35 cellular contexts compared by ENCODE assay signal in genomic region chr6:18284261-18284660, GRCh38.
"Had no signal": no experiment of that assay in that cellular context is flagged by ENCODE, and none has a peak within 500 bp of the region (broad histone marks: within the 10 kb centered on the region; RNA-seq: fewer than 3 reads in every experiment).

No MANE protein-coding gene starts in this region.

- H3K4me1 Mint-ChIP-seq: activated CD4-positive, alpha-beta T cell treated with anti-CD3 and anti-CD28 coated beads for 36 hours; activated CD4-positive, alpha-beta T cell treated with anti-CD3 and anti-CD28 coated beads, Interleukin-2, amount 10 ng/mL, durations not matched to agents 24 days and 14 days; activated CD8-positive, alpha-beta memory T cell treated with anti-CD3 and anti-CD28 coated beads, Interleukin-2, amount 10 ng/mL, durations not matched to agents 7 days and 5 days; activated naive CD4-positive, alpha-beta T cell treated with anti-CD3 and anti-CD28 coated beads, Interleukin-2, amount 50 U/mL, for 24 hours; activated naive CD8-positive, alpha-beta T cell treated with anti-CD3 and anti-CD28 coated beads for 36 hours; activated naive CD8-positive, alpha-beta T cell treated with anti-CD3 and anti-CD28 coated beads, Interleukin-2, amount 50 U/mL, for 24 hours; endodermal cell; T-helper 17 cell had no signal

- H3K27ac Mint-ChIP-seq: activated CD4-positive, alpha-beta memory T cell treated with anti-CD3 and anti-CD28 coated beads for 36 hours; activated CD4-positive, alpha-beta T cell treated with anti-CD3 and anti-CD28 coated beads for 36 hours; activated CD4-positive, alpha-beta T cell treated with anti-CD3 and anti-CD28 coated beads, Interleukin-2, amount 10 ng/mL, durations not matched to agents 24 days and 14 days; activated CD8-positive, alpha-beta memory T cell treated with anti-CD3 and anti-CD28 coated beads, Interleukin-2, amount 10 ng/mL, durations not matched to agents 7 days and 5 days; activated CD8-positive, alpha-beta T cell treated with anti-CD3 and anti-CD28 coated beads, Interleukin-2, amount 10 ng/mL, durations not matched to agents 7 days and 5 days; activated naive CD4-positive, alpha-beta T cell treated with anti-CD3 and anti-CD28 coated beads for 36 hours; activated naive CD4-positive, alpha-beta T cell treated with anti-CD3 and anti-CD28 coated beads, Interleukin-2, amount 50 U/mL, for 24 hours; activated naive CD8-positive, alpha-beta T cell treated with anti-CD3 and anti-CD28 coated beads for 36 hours; activated naive CD8-positive, alpha-beta T cell treated with anti-CD3 and anti-CD28 coated beads, Interleukin-2, amount 50 U/mL, for 24 hours; activated T-helper 1 cell treated with anti-CD3 and anti-CD28 coated beads, Interleukin-12 subunit alpha, Interleukin-12 subunit beta, Interleukin-2, Interleukin-4 antibody, amounts not matched to agents 30 ng/mL and 10 ng/mL and 1 ng/mL, durations not matched to agents 14 hours and 24 hours and 36 hours; activated T-helper 2 cell treated with anti-CD3 and anti-CD28 coated beads, Interferon-gamma antibody, Interleukin-2, Interleukin-4, amounts not matched to agents 10 μg/mL and 5 μg/mL and 100 μg/mL, durations not matched to agents 14 hours and 24 hours and 36 hours; dendritic cell treated with granulocyte-macrophage colony-stimulating factor and Interleukin-4, amounts not matched to agents 40 ng/mL and 50 ng/mL, for 4 days; endodermal cell; T-helper 17 cell; T-helper 2 cell treated with Interferon-gamma antibody and Interleukin-4, amounts not matched to agents 5 μg/mL and 100 μg/mL, for 36 hours had no signal

- DNase-seq: activated CD4-positive, alpha-beta memory T cell treated with anti-CD3 and anti-CD28 coated beads for 36 hours; activated CD4-positive, alpha-beta T cell treated with anti-CD3 and anti-CD28 coated beads for 36 hours; activated CD4-positive, alpha-beta T cell treated with anti-CD3 and anti-CD28 coated beads, Interleukin-2, amount 10 ng/mL, durations not matched to agents 24 days and 14 days; activated CD4-positive, CD25-positive, alpha-beta regulatory T cell; activated CD4-positive, CD25-positive, alpha-beta regulatory T cell treated with anti-CD3 and anti-CD28 coated beads, Interleukin-2, amount 50 U/mL, for 72 hours; activated CD8-positive, alpha-beta memory T cell treated with anti-CD3 and anti-CD28 coated beads, Interleukin-2, amount 10 ng/mL, durations not matched to agents 7 days and 5 days; activated CD8-positive, alpha-beta memory T cell treated with anti-CD3 and anti-CD28 coated beads, Interleukin-2, amount 50 U/mL, for 4 hours; activated CD8-positive, alpha-beta T cell treated with anti-CD3 and anti-CD28 coated beads, Interleukin-2, amount 10 ng/mL, durations not matched to agents 7 days and 5 days; activated effector memory CD4-positive, alpha-beta T cell treated with anti-CD3 and anti-CD28 coated beads, Interleukin-2, amount 50 U/mL, for 16 hours; activated naive CD4-positive, alpha-beta T cell treated with anti-CD3 and anti-CD28 coated beads for 36 hours; activated naive CD8-positive, alpha-beta T cell treated with anti-CD3 and anti-CD28 coated beads for 36 hours; activated naive CD8-positive, alpha-beta T cell treated with anti-CD3 and anti-CD28 coated beads, Interleukin-2, amount 50 U/mL, for 24 hours; activated T-cell treated with anti-CD3 and anti-CD28 coated beads, Interleukin-2, amount 50 U/mL, for 1 hour; activated T-cell treated with anti-CD3 and anti-CD28 coated beads, Interleukin-2, amount 50 U/mL, for 48 hours; adrenal gland; amygdala; aorta; body of pancreas; central memory CD4-positive, alpha-beta T cell; cerebellar nuclear complex; dorsolateral prefrontal cortex; effector memory CD4-positive, alpha-beta T cell; endodermal cell; foreskin fibroblast; head of caudate nucleus; T-helper 17 cell had no signal

- H3K27me3 ChIP-seq: adrenal gland, body of pancreas had no signal

- H3K9me3 ChIP-seq: adrenal gland, body of pancreas, breast epithelium had no signal

- ATAC-seq: activated CD4-positive, alpha-beta T cell treated with anti-CD3 and anti-CD28 coated beads for 36 hours; activated CD8-positive, alpha-beta memory T cell treated with anti-CD3 and anti-CD28 coated beads, Interleukin-2, amount 10 ng/mL, durations not matched to agents 7 days and 5 days; activated CD8-positive, alpha-beta T cell treated with anti-CD3 and anti-CD28 coated beads, Interleukin-2, amount 10 ng/mL, durations not matched to agents 7 days and 5 days; activated naive CD8-positive, alpha-beta T cell treated with anti-CD3 and anti-CD28 coated beads, Interleukin-2, amount 50 U/mL, for 24 hours; body of pancreas; esophagus mucosa; T-helper 17 cell had no signal

- H3K36me3 ChIP-seq: adrenal gland, breast epithelium, cardiac muscle cell had no signal

- H3K4me1 ChIP-seq: adrenal gland, body of pancreas, breast epithelium had no signal

- H3K27ac ChIP-seq: adrenal gland, body of pancreas, breast epithelium, cardiac muscle cell, coronary artery, dorsolateral prefrontal cortex had no signal

- H3K4me3 Mint-ChIP-seq: activated CD4-positive, alpha-beta memory T cell treated with anti-CD3 and anti-CD28 coated beads for 36 hours; activated CD4-positive, alpha-beta T cell treated with anti-CD3 and anti-CD28 coated beads for 36 hours; activated CD4-positive, alpha-beta T cell treated with anti-CD3 and anti-CD28 coated beads, Interleukin-2, amount 10 ng/mL, durations not matched to agents 24 days and 14 days; activated CD8-positive, alpha-beta memory T cell treated with anti-CD3 and anti-CD28 coated beads, Interleukin-2, amount 10 ng/mL, durations not matched to agents 7 days and 5 days; activated CD8-positive, alpha-beta T cell treated with anti-CD3 and anti-CD28 coated beads, Interleukin-2, amount 10 ng/mL, durations not matched to agents 7 days and 5 days; activated naive CD4-positive, alpha-beta T cell treated with anti-CD3 and anti-CD28 coated beads for 36 hours; activated naive CD4-positive, alpha-beta T cell treated with anti-CD3 and anti-CD28 coated beads, Interleukin-2, amount 50 U/mL, for 24 hours; activated naive CD8-positive, alpha-beta T cell treated with anti-CD3 and anti-CD28 coated beads for 36 hours; activated naive CD8-positive, alpha-beta T cell treated with anti-CD3 and anti-CD28 coated beads, Interleukin-2, amount 50 U/mL, for 24 hours; activated T-helper 1 cell treated with anti-CD3 and anti-CD28 coated beads, Interleukin-12 subunit alpha, Interleukin-12 subunit beta, Interleukin-2, Interleukin-4 antibody, amounts not matched to agents 30 ng/mL and 10 ng/mL and 1 ng/mL, durations not matched to agents 14 hours and 24 hours and 36 hours; dendritic cell treated with granulocyte-macrophage colony-stimulating factor and Interleukin-4, amounts not matched to agents 40 ng/mL and 50 ng/mL, for 4 days; endodermal cell; T-helper 17 cell; T-helper 2 cell treated with Interferon-gamma antibody and Interleukin-4, amounts not matched to agents 5 μg/mL and 100 μg/mL, for 36 hours had no signal

- H3K9me3 Mint-ChIP-seq: activated CD4-positive, alpha-beta memory T cell treated with anti-CD3 and anti-CD28 coated beads for 36 hours; activated CD4-positive, alpha-beta T cell treated with anti-CD3 and anti-CD28 coated beads, Interleukin-2, amount 10 ng/mL, durations not matched to agents 24 days and 14 days; activated naive CD4-positive, alpha-beta T cell treated with anti-CD3 and anti-CD28 coated beads for 36 hours; activated naive CD4-positive, alpha-beta T cell treated with anti-CD3 and anti-CD28 coated beads, Interleukin-2, amount 50 U/mL, for 24 hours; activated naive CD8-positive, alpha-beta T cell treated with anti-CD3 and anti-CD28 coated beads for 36 hours; activated naive CD8-positive, alpha-beta T cell treated with anti-CD3 and anti-CD28 coated beads, Interleukin-2, amount 50 U/mL, for 24 hours; activated T-helper 1 cell treated with anti-CD3 and anti-CD28 coated beads, Interleukin-12 subunit alpha, Interleukin-12 subunit beta, Interleukin-2, Interleukin-4 antibody, amounts not matched to agents 30 ng/mL and 10 ng/mL and 1 ng/mL, durations not matched to agents 14 hours and 24 hours and 36 hours; activated T-helper 2 cell treated with anti-CD3 and anti-CD28 coated beads, Interferon-gamma antibody, Interleukin-2, Interleukin-4, amounts not matched to agents 10 μg/mL and 5 μg/mL and 100 μg/mL, durations not matched to agents 14 hours and 24 hours and 36 hours; dendritic cell treated with granulocyte-macrophage colony-stimulating factor and Interleukin-4, amounts not matched to agents 40 ng/mL and 50 ng/mL, for 4 days; endodermal cell; T-helper 2 cell treated with Interferon-gamma antibody and Interleukin-4, amounts not matched to agents 5 μg/mL and 100 μg/mL, for 36 hours had no signal

- H3K36me3 Mint-ChIP-seq: activated CD4-positive, alpha-beta memory T cell treated with anti-CD3 and anti-CD28 coated beads for 36 hours; activated CD8-positive, alpha-beta memory T cell treated with anti-CD3 and anti-CD28 coated beads, Interleukin-2, amount 10 ng/mL, durations not matched to agents 7 days and 5 days; activated naive CD4-positive, alpha-beta T cell treated with anti-CD3 and anti-CD28 coated beads, Interleukin-2, amount 50 U/mL, for 24 hours; activated naive CD8-positive, alpha-beta T cell treated with anti-CD3 and anti-CD28 coated beads for 36 hours had no signal

- H3K4me3 ChIP-seq: adrenal gland, body of pancreas, breast epithelium, cardiac muscle cell, coronary artery, dorsolateral prefrontal cortex had no signal
